15 cellular contexts compared by ENCODE assay signal in the genomic region with DNA sequence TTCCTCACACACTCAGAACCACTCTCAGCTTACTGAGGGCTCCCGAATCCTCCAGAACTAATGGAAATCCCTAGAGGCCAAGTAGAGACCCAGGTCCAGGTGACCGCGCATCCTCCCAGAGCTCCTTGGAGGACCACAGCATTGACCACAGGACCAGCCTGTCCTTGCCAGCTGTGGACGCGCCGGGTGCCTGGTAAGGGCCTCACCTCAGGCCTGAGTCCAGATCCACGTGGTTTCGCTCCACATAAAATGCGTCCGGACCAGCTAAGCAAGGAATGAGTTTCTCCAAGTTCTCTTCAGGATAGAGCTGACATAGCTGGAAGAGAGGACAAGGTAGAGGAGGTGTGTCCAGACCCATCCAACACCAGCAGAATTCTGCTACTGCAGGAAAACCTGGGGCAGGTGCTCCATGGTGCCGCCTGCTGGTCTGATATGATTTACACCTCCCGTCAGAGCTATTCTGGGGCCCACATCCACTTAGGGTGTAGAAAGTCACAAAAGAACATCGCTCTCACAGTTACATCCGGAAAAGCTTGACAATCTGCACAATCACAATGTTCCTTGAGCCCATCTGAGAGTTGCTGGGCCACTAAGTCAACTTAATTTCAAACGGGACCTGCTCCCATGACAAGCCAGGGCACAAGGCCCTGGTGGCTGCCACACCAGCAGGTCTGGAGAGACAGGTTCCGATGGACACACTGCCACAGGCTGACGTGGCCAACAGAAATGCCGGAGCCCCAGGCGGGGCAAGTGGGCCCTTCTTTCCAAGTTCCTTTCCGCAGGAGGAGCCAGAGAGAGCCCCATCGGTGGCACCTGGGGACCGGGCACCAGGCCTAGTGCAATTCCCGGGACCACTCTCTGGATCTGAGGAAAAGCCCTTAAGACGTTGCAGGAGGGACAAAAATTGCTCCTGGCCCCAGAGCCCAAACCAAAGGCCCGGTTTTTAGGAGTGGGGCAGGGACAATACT. TPM values are rescaled to one million over a fixed set of nuclear protein-coding genes. Genes with fewer than 3 reads are reported as not detected.
DNase-seq lines count a peak whose midpoint lies in the region; TF ChIP-seq lines count a peak whose summit lies in the region.
"Had no signal": no experiment of that assay in that cellular context is flagged by ENCODE, and none has a peak within 500 bp of the region (broad histone marks: within the 10 kb centered on the region; RNA-seq: fewer than 3 reads in every experiment).

No MANE protein-coding gene starts in this region.

- CTCF ChIA-PET in PC-9 (lab: Charles Lee): interaction anchor here (1.6 kb wide), 1 partner anchor 215 kb away, joined by 6 read pairs; no protein-coding TSS in a partner anchor

- no peak overlapping the region for H3K27ac Mint-ChIP-seq in activated naive CD8-positive, alpha-beta T cell treated with anti-CD3 and anti-CD28 coated beads for 36 hours
- H3K27ac Mint-ChIP-seq: memory B cell; T-helper 1 cell treated with Interleukin-12 subunit alpha and Interleukin-12 subunit beta and Interleukin-4 antibody, amounts not matched to agents 30 μg/mL and 1 μg/mL, for 36 hours had no signal

- POLR2A ChIA-PET in PC-9 (lab: Charles Lee; ENCODE audit: unreplicated experiment): interaction anchor here (0.6 kb wide), 1 partner anchor 867 kb away, joined by 4 read pairs; no protein-coding TSS in a partner anchor

- TF ChIP-seq EP300 in esophagus muscularis mucosa (IDR thresholded peaks at IDR 0.05): no peak

- TF ChIP-seq CTCF in 22Rv1 (IDR thresholded peaks at IDR 0.05) (peak; percentile 56), GM12875 (IDR thresholded peaks at IDR 0.05; ENCODE audit: borderline replicate concordance, insufficient read depth, low read depth, low read length) (peak; percentile 30; the same call in 1 of the 2 replicates), PC-9 (conservative IDR thresholded peaks at IDR 0.05) (peak; percentile 46; the same call in 1 of the 2 replicates), fibroblast of pulmonary artery (IDR thresholded peaks at IDR 0.05; ENCODE audit: low read length, missing control alignments) (peak; percentile 15), esophagus muscularis mucosa (IDR thresholded peaks at IDR 0.05) (no peak)

- no peaks in the 10 kb centered on the region for H3F3A ChIP-seq in PC-9 (ENCODE audit: insufficient read depth, low read depth)

- H3K9me3 ChIP-seq in PC-9 (ENCODE audit: insufficient read depth, low read depth): no peaks in the 10 kb centered on the region
- H3K9me3 ChIP-seq in esophagus muscularis mucosa: no peaks in the 10 kb centered on the region
- H3K9me3 ChIP-seq: ovary had no signal

- H3K79me2 ChIP-seq in PC-9 (ENCODE audit: low read depth): no peaks in the 10 kb centered on the region

- WGBS in esophagus muscularis mucosa: 93% methylated on average over 15 of the region's 25 CpGs

- no peaks in the 10 kb centered on the region for H3K4me1 ChIP-seq in PC-9 (replicated peaks; ENCODE audit: insufficient read depth)
- peaks cover 0 to 3% (median 1%) of the 10 kb centered on the region in 4 donors for H3K4me1 ChIP-seq in esophagus muscularis mucosa

- no peaks in the 10 kb centered on the region for H3K27me3 Mint-ChIP-seq in activated naive CD8-positive, alpha-beta T cell treated with anti-CD3 and anti-CD28 coated beads for 36 hours
- H3K27me3 Mint-ChIP-seq: memory B cell had no signal

- intact Hi-C loops in PC-9 (cut with micrococcal nuclease; ENCODE audit: unreplicated experiment) (no loop called here), esophagus muscularis mucosa (cut with DNase I) (no loop called here)

- H3K4me3 ChIP-seq in GM12875 (ENCODE audit: low read depth, low read length) (no peak overlapping the region), PC-9 (no peak overlapping the region), fibroblast of pulmonary artery (replicated peaks; ENCODE audit: low read depth, low read length) (no peak overlapping the region), esophagus muscularis mucosa (no peak overlapping the region)
- H3K4me3 ChIP-seq: ovary had no signal

- no peaks in the 10 kb centered on the region for H3K4me1 Mint-ChIP-seq in activated naive CD8-positive, alpha-beta T cell treated with anti-CD3 and anti-CD28 coated beads for 36 hours
- H3K4me1 Mint-ChIP-seq: memory B cell had no signal

- no TSS peak for BruUV-seq in PC-9 (replicated peaks; lab: Mats Ljungman, UMichigan)

- no peak for DNase-seq in PC-9
- no peak for DNase-seq in fibroblast of pulmonary artery (ENCODE audit: low read depth)
- no peak for DNase-seq in esophagus muscularis mucosa (ENCODE audit: extremely low spot score)
- DNase-seq in stimulated activated CD4-positive, alpha-beta T cell treated with anti-CD3 and anti-CD28 coated beads, Interleukin-2, amount 100 ng/mL, for 48 hours: no peak
- DNase-seq in activated naive CD8-positive, alpha-beta T cell treated with anti-CD3 and anti-CD28 coated beads for 36 hours: no peak
- no peak for DNase-seq in mucosa of gallbladder (ENCODE audit: low spot score)
- DNase-seq: activated CD8-positive, alpha-beta memory T cell treated with anti-CD3 and anti-CD28 coated beads for 24 hours; activated naive CD4-positive, alpha-beta T cell treated with Interleukin-2 at 50 U/mL for 16 hours; cerebellar nuclear complex; DMS79 treated with DMSO at 0.1 percent for 48 hours; ovary had no signal

- no peaks in the 10 kb centered on the region for H3K36me3 ChIP-seq in PC-9 (ENCODE audit: low read depth)
- peaks cover 43 to 90% (median 86%) of the 10 kb centered on the region in 4 donors for H3K36me3 ChIP-seq in esophagus muscularis mucosa
- H3K36me3 ChIP-seq: ovary had no signal

- H3K4me3 Mint-ChIP-seq in activated naive CD8-positive, alpha-beta T cell treated with anti-CD3 and anti-CD28 coated beads for 36 hours: no peak overlapping the region
- H3K4me3 Mint-ChIP-seq: memory B cell; T-helper 1 cell treated with Interleukin-12 subunit alpha and Interleukin-12 subunit beta and Interleukin-4 antibody, amounts not matched to agents 30 μg/mL and 1 μg/mL, for 36 hours had no signal

- H3K4me2 ChIP-seq in PC-9: no peak overlapping the region

- no peaks in the 10 kb centered on the region for H3K9me3 Mint-ChIP-seq in activated naive CD8-positive, alpha-beta T cell treated with anti-CD3 and anti-CD28 coated beads for 36 hours
- H3K9me3 Mint-ChIP-seq: memory B cell; T-helper 1 cell treated with Interleukin-12 subunit alpha and Interleukin-12 subunit beta and Interleukin-4 antibody, amounts not matched to agents 30 μg/mL and 1 μg/mL, for 36 hours had no signal

- peaks cover 2% of the 10 kb centered on the region for H3K36me3 Mint-ChIP-seq in activated naive CD8-positive, alpha-beta T cell treated with anti-CD3 and anti-CD28 coated beads for 36 hours

- no peak overlapping the region for H2AFZ ChIP-seq in PC-9

- H3K27me3 ChIP-seq in PC-9 (ENCODE audit: insufficient read depth, low read depth) (no peaks in the 10 kb centered on the region), esophagus muscularis mucosa (no peaks in the 10 kb centered on the region)
- H3K27me3 ChIP-seq: ovary had no signal

- no peaks in the 10 kb centered on the region for H3K9me2 ChIP-seq in PC-9 (ENCODE audit: insufficient read depth)

- H3K27ac ChIP-seq in 22Rv1 (no peak overlapping the region), PC-9 (no peak overlapping the region), esophagus muscularis mucosa (replicated peaks in 1 of 4) (no peak overlapping the region)
- H3K27ac ChIP-seq: ovary had no signal

- H4K20me1 ChIP-seq in PC-9 (ENCODE audit: insufficient read depth): peaks cover 5% of the 10 kb centered on the region; the same call in 1 of the 2 replicates

- no peak for TF ChIP-seq POLR2A in esophagus muscularis mucosa (IDR thresholded peaks at IDR 0.05; ENCODE audit: low read depth)

RNA-seq across cellular contexts. Expression of gene MAP1LC3B, which starts 28.5 kb away (rescaled TPM):
- 37.0 and 45.3 TPM in 2 replicates for total RNA-seq in PC-9 (2021)
- 10 to 100 TPM; 49.4 to 70.6 (median 57.9) TPM for total RNA-seq in esophagus muscularis mucosa
- total RNA-seq in activated naive CD8-positive, alpha-beta T cell treated with anti-CD3 and anti-CD28 coated beads for 36 hours: 10 to 100 TPM; 55.6 to 57.0 TPM
- 55.9 TPM for total RNA-seq in mucosa of gallbladder

RNA-seq across cellular contexts. Expression of gene FBXO31, which starts 37.1 kb away (rescaled TPM):
- total RNA-seq in PC-9 (2021): 18.8 and 21.9 TPM in 2 replicates
- total RNA-seq in esophagus muscularis mucosa: 100 to 1,000 TPM in 2 of 4 donors, 10 to 100 TPM in 2; 68.8 to 173 (median 102) TPM
- 10 to 100 TPM; 35.6 to 38.3 TPM for total RNA-seq in activated naive CD8-positive, alpha-beta T cell treated with anti-CD3 and anti-CD28 coated beads for 36 hours
- 36.7 TPM for total RNA-seq in mucosa of gallbladder

Comparison
In these comparisons a context has a peak if more than half of its experiments do, and no peak if none do; other contexts are left out.
1. CTCF ChIP-seq: peak in 22Rv1 (single experiment), GM12875 (single experiment), PC-9 (single experiment) and fibroblast of pulmonary artery (single experiment); none in esophagus muscularis mucosa (0 of 3).